2 cellular contexts compared by ENCODE assay signal in genomic region chr2:2719015-2719414, GRCh38.
TF ChIP-seq lines count a peak whose summit lies in the region.

No MANE protein-coding gene starts in this region.

TF ChIP-seq in GM23338, 12 proteins besides CTCF, POLR2A, EP300 and RAD21 (continued from another document):
- TF ChIP-seq, protein P1, sequence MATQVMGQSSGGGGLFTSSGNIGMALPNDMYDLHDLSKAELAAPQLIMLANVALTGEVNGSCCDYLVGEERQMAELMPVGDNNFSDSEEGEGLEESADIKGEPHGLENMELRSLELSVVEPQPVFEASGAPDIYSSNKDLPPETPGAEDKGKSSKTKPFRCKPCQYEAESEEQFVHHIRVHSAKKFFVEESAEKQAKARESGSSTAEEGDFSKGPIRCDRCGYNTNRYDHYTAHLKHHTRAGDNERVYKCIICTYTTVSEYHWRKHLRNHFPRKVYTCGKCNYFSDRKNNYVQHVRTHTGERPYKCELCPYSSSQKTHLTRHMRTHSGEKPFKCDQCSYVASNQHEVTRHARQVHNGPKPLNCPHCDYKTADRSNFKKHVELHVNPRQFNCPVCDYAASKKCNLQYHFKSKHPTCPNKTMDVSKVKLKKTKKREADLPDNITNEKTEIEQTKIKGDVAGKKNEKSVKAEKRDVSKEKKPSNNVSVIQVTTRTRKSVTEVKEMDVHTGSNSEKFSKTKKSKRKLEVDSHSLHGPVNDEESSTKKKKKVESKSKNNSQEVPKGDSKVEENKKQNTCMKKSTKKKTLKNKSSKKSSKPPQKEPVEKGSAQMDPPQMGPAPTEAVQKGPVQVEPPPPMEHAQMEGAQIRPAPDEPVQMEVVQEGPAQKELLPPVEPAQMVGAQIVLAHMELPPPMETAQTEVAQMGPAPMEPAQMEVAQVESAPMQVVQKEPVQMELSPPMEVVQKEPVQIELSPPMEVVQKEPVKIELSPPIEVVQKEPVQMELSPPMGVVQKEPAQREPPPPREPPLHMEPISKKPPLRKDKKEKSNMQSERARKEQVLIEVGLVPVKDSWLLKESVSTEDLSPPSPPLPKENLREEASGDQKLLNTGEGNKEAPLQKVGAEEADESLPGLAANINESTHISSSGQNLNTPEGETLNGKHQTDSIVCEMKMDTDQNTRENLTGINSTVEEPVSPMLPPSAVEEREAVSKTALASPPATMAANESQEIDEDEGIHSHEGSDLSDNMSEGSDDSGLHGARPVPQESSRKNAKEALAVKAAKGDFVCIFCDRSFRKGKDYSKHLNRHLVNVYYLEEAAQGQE (IDR thresholded peaks at IDR 0.05; ENCODE audit: unreplicated experiment) = peak; percentile 70

TF ChIP-seq in GM12878, 131 proteins besides CTCF, POLR2A, EP300 and RAD21 (continued from another document):
- TF ChIP-seq PRDM15 (CRISPR knock-in tag; IDR thresholded peaks at IDR 0.05) = no peak
TF ChIP-seq in GM12878: peak in this region for 1.
